In the genomic region with DNA sequence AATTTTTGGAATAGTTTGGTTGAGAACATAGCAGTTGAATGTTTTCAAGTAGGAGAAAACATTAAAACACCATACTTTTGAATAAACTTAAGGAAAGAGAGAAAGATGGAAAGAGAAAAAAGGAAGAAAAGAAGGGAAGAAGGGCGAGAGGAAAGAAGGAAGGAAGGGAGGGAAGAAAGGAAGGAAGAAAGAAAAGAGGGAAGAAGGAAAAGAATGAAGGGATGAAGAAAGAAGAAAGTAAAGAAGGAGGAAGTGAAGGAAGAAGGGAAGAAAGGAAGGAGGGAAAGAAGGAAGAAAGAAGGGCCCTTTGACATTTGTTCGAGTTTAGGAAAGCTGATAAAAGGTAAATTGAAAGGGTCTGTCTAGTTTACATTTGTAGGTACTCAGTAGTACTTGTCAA, we compare ENCODE assay signal across 31 cellular contexts.
"Had no signal": no experiment of that assay in that cellular context is flagged by ENCODE, and none has a peak within 500 bp of the region (broad histone marks: within the 10 kb centered on the region; RNA-seq: fewer than 3 reads in every experiment).

No MANE protein-coding gene starts in this region.

- H3K27ac ChIP-seq: adrenal gland, ascending aorta, body of pancreas, brain microvascular endothelial cell, breast epithelium, cardiac muscle cell had no signal

- H3K4me1 ChIP-seq: breast epithelium had no signal

- H3K27me3 ChIP-seq: adrenal gland, ascending aorta, body of pancreas, brain microvascular endothelial cell, breast epithelium, cardiac muscle cell had no signal

- H3K4me3 ChIP-seq: adrenal gland, ascending aorta, body of pancreas, breast epithelium, cardiac muscle cell had no signal

- H3K9me3 ChIP-seq: adrenal gland, ascending aorta, body of pancreas, breast epithelium had no signal

- DNase-seq: activated effector memory CD4-positive, alpha-beta T cell treated with anti-CD3 and anti-CD28 coated beads, Interleukin-2, amount 50 U/mL, for 16 hours; activated effector memory CD4-positive, alpha-beta T cell treated with Interleukin-2 at 50 U/mL for 16 hours; activated gamma-delta T cell; activated gamma-delta T cell treated with Interleukin-2 at 50 U/mL for 16 hours; activated naive CD4-positive, alpha-beta T cell; activated naive CD4-positive, alpha-beta T cell treated with anti-CD3 and anti-CD28 coated beads for 36 hours; activated naive CD4-positive, alpha-beta T cell treated with anti-CD3 and anti-CD28 coated beads, Interleukin-2, amount 10 ng/mL, durations not matched to agents 7 days and 5 days; activated naive CD4-positive, alpha-beta T cell treated with anti-CD3 and anti-CD28 coated beads, Interleukin-2, amount 50 U/mL, for 16 hours; activated naive CD4-positive, alpha-beta T cell treated with Interleukin-2 at 50 U/mL for 16 hours; activated naive CD8-positive, alpha-beta T cell treated with anti-CD3 and anti-CD28 coated beads for 36 hours; activated naive CD8-positive, alpha-beta T cell treated with anti-CD3 and anti-CD28 coated beads, Interleukin-2, amount 10 ng/mL, durations not matched to agents 7 days and 5 days; activated naive CD8-positive, alpha-beta T cell treated with anti-CD3 and anti-CD28 coated beads, Interleukin-2, amount 50 U/mL, for 24 hours; activated T-cell treated with anti-CD3 and anti-CD28 coated beads, Interleukin-2, amount 50 U/mL, for 4 hours; activated T-cell treated with anti-CD3 and anti-CD28 coated beads, Interleukin-2, amount 50 U/mL, for 48 hours; activated T-cell treated with anti-CD3 and anti-CD28 coated beads, Interleukin-2, amount 50 U/mL, for 72 hours; adrenal gland; amniotic stem cell; amygdala; anterior cingulate cortex; aorta; body of pancreas; brain microvascular endothelial cell; caudate nucleus; central memory CD4-positive, alpha-beta T cell; cerebellar nuclear complex had no signal

- ATAC-seq: activated naive CD4-positive, alpha-beta T cell treated with anti-CD3 and anti-CD28 coated beads, Interleukin-2, amount 50 U/mL, for 72 hours; activated naive CD8-positive, alpha-beta T cell treated with anti-CD3 and anti-CD28 coated beads, Interleukin-2, amount 50 U/mL, for 24 hours; activated T-cell treated with anti-CD3 and anti-CD28 coated beads, Interleukin-2, amount 50 U/mL, for 4 hours; activated T-cell treated with anti-CD3 and anti-CD28 coated beads, Interleukin-2, amount 50 U/mL, for 72 hours; activated T-helper 17 cell treated with anti-CD3 and anti-CD28 coated beads, Interleukin-2, amount 50 U/mL, for 72 hours; body of pancreas had no signal

- H3K36me3 ChIP-seq: adrenal gland, ascending aorta, brain microvascular endothelial cell, breast epithelium, cardiac muscle cell had no signal

- FAIRE-seq: bronchial epithelial cell had no signal
